In the genomic region with DNA sequence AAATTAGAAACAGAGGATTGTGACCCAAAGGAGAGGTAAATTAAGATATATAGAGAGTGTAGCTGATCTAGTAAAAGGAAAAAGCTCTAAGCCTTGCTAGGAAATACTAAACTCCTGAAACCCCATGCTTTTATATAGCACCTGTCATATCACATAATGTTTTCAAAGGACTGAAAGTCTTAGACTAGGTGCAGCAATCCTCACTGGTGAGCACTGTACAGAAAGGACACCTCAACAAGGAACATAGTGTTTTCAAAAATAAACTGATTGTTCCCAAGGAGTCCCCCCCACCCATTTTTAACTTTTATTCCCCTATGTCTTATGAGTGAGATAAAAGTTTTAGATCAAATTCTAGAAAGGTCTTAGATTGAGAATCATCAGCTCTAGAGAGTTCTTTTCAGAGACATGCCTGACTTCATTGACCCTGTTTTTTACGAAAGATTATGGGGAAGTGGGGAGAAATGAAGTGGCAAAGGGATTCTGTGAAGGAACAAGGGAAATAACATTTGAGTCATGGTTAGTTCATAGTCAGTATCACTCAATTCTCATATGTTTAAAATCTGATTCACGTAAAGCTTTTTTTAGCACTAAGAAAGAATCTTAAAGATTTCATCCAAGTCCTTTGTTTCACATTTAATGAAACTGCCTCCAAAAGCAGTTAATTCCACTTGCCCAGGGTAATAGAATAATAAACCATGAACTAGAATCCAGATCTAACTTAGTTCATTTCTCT, we compare ENCODE assay signal across 12 cellular contexts.
DNase-seq lines count a peak whose midpoint lies in the region; FAIRE-seq lines count a peak whose summit lies in the region.
"Had no signal": no experiment of that assay in that cellular context is flagged by ENCODE, and none has a peak within 500 bp of the region (broad histone marks: within the 10 kb centered on the region; RNA-seq: fewer than 3 reads in every experiment).

No MANE protein-coding gene starts in this region.

- in situ Hi-C loops in GM23248 (cut with MboI): no loop called here

- peak overlapping the region; percentile 76 for H3K4me2 ChIP-seq in GM23248 (ENCODE audit: unreplicated experiment)

- H3F3A ChIP-seq in GM23248 (ENCODE audit: insufficient read depth): peaks cover 84% of the 10 kb centered on the region

- peaks cover 66% of the 10 kb centered on the region for H3K4me1 ChIP-seq in GM23248 (ENCODE audit: insufficient read depth)
- no peaks in the 10 kb centered on the region for H3K4me1 ChIP-seq in effector memory CD4-positive, alpha-beta T cell (ENCODE audit: control insufficient read depth, insufficient read depth, low read length, poor library complexity, severe bottlenecking)
- H3K4me1 ChIP-seq: parathyroid adenoma had no signal

- H3K27me3 ChIP-seq in GM23248 (replicated peaks; ENCODE audit: insufficient read depth): no peaks in the 10 kb centered on the region
- no peaks in the 10 kb centered on the region for H3K27me3 ChIP-seq in effector memory CD4-positive, alpha-beta T cell (replicated peaks; ENCODE audit: control insufficient read depth, insufficient read depth, low read length, poor library complexity, severe bottlenecking)

- WGBS in GM23248 (ENCODE audit: low coverage in 1 of 2, low lambda C conversion rate in 2 of 2, missing lambda C conversion rate in 2 of 2), 2 experiments: 0 to 6% methylated on average over 2 of the region's 2 CpGs

- H3K9me3 ChIP-seq in GM23248 (ENCODE audit: low read depth): no peaks in the 10 kb centered on the region
- H3K9me3 ChIP-seq in effector memory CD4-positive, alpha-beta T cell (ENCODE audit: control insufficient read depth, low read length): no peaks in the 10 kb centered on the region

- no peak overlapping the region for H2AFZ ChIP-seq in GM23248
- H2AFZ ChIP-seq: parathyroid adenoma had no signal

- H3K9ac ChIP-seq in GM23248: peak overlapping the region; percentile 78
- H3K9ac ChIP-seq: parathyroid adenoma had no signal

- DNase-seq in GM23248 (peak; percentile 82), RCC 7860 (ENCODE audit: low spot score) (peak; percentile 22), dermis blood vessel endothelial cell (peak; percentile 30), renal cortical epithelial cell (ENCODE audit: low read depth) (peak; percentile 36), DMS79 (lab: John Stamatoyannopoulos, UW) (no peak), NCI-H2107 treated with DMSO at 0.1 percent for 48 hours (lab: John Stamatoyannopoulos, UW; ENCODE audit: unreplicated experiment) (no peak)
- DNase-seq in effector memory CD4-positive, alpha-beta T cell: no peak
- no peak for DNase-seq in stimulated activated CD4-positive, alpha-beta T cell treated with anti-CD3 and anti-CD28 coated beads, Interleukin-4, amount 100 ng/mL, for 24 hours
- DNase-seq: activated CD4-positive, CD25-positive, alpha-beta regulatory T cell treated with anti-CD3 and anti-CD28 coated beads, Interleukin-2, amount 50 U/mL, for 72 hours; head of caudate nucleus had no signal

- H4K20me1 ChIP-seq in GM23248 (ENCODE audit: insufficient read depth): no peaks in the 10 kb centered on the region

- peaks cover 73% of the 10 kb centered on the region for H3K79me2 ChIP-seq in GM23248 (ENCODE audit: insufficient read depth)
- H3K79me2 ChIP-seq: parathyroid adenoma had no signal

- H3K36me3 ChIP-seq in GM23248 (ENCODE audit: low read depth): peaks cover 20% of the 10 kb centered on the region
- no peaks in the 10 kb centered on the region for H3K36me3 ChIP-seq in effector memory CD4-positive, alpha-beta T cell (ENCODE audit: control insufficient read depth, insufficient read depth, low read length)

- H3K27ac ChIP-seq in GM23248: peak overlapping the region; percentile 95
- H3K27ac ChIP-seq in effector memory CD4-positive, alpha-beta T cell (ENCODE audit: insufficient read depth, low read length, poor library complexity, severe bottlenecking): no peak overlapping the region
- H3K27ac ChIP-seq: parathyroid adenoma, SK-N-MC had no signal

- H3K4me3 ChIP-seq in GM23248: peak overlapping the region; percentile 65
- no peak overlapping the region for H3K4me3 ChIP-seq in effector memory CD4-positive, alpha-beta T cell (ENCODE audit: insufficient read depth, low read depth, low read length, poor library complexity, severe bottlenecking)
- H3K4me3 ChIP-seq: SK-N-MC had no signal

- peak; percentile 55 for FAIRE-seq in RCC 7860 (lab: Jason Lieb, UNC)

- H3K9me2 ChIP-seq in GM23248 (ENCODE audit: insufficient read depth): no peaks in the 10 kb centered on the region

Comparison
In these comparisons a context has a peak if more than half of its experiments do, and no peak if none do; other contexts are left out.
1. DNase-seq: peak in GM23248 (single experiment), RCC 7860 (single experiment), dermis blood vessel endothelial cell (single experiment) and renal cortical epithelial cell (single experiment); none in effector memory CD4-positive, alpha-beta T cell (0 of 3), DMS79 (single experiment), stimulated activated CD4-positive, alpha-beta T cell treated with anti-CD3 and anti-CD28 coated beads, Interleukin-4, amount 100 ng/mL, for 24 hours (single experiment) and NCI-H2107 treated with DMSO at 0.1 percent for 48 hours (single experiment).